8 cellular contexts compared by ENCODE assay signal in the genomic region with DNA sequence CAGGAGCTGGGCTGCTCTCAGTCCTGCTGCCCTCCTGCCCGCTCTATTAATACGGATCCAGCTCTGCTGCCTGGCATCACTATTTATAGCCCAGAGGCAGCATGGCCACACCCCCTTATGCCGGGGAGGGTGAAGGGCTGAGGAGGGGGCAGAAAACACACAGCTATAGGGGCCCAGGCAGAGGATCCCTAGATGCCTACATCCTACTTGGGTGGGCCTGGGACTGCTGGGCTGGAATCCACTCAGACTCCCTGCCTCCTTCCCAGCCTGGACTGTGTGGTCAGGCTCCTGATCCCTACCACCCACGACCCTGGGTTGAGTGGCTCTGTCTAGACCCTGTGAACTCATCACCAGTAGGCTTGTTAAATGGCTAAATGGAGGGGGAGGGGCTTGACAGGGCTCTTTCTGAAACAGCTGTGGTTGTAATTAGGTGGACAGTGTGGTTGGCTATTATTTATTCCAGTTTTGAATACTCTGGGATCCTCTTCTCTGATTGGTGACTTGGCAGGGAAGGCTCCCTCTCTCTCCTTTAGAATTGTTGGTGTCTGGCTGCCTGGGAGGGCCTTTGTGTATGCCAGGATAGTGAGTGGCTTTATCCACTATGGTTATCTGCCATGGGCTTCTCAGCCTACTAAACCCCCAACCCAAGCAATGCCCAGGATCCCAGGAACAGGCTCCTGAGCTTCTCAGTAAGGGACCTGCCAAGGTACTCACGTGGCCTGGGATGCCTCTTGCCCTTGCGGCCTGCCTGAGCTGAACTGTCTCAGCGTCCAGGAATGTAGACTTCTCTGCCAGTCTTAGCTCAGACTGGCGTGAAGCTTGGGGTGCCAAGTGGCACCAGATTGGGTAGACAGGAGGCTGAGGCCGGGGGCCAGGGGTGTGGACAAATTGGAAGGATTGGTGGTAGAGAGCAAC. TPM values are rescaled to one million over a fixed set of nuclear protein-coding genes. Genes with fewer than 3 reads are reported as not detected.
DNase-seq lines count a peak whose midpoint lies in the region; ATAC-seq and TF ChIP-seq lines count a peak whose summit lies in the region.

No MANE protein-coding gene starts in this region.

- no peaks in the 10 kb centered on the region for H3K27me3 Mint-ChIP-seq in progenitor cell of endocrine pancreas

- H3K4me1 Mint-ChIP-seq in progenitor cell of endocrine pancreas (ENCODE audit: low read depth), result peaks cover 32% of the 10 kb centered on the region
- peaks cover 19% of the 10 kb centered on the region for H3K4me1 Mint-ChIP-seq in stimulated activated effector memory CD8-positive, alpha-beta T cell treated with anti-CD3 and anti-CD28 coated beads, Interleukin-12 subunit alpha, Interleukin-12 subunit beta, amount 100 ng/mL, for 72 hours

- no peak for ATAC-seq in stimulated activated effector memory CD8-positive, alpha-beta T cell treated with anti-CD3 and anti-CD28 coated beads, Interleukin-12 subunit alpha, Interleukin-12 subunit beta, amount 100 ng/mL, for 72 hours
- no peak for ATAC-seq in activated CD4-positive, CD25-positive, alpha-beta regulatory T cell treated with anti-CD3 and anti-CD28 coated beads, Interleukin-2, amount 50 U/mL, for 24 hours

- H3K4me3 Mint-ChIP-seq in progenitor cell of endocrine pancreas (ENCODE audit: low read depth), result peak overlapping the region; percentile 84
- no peak overlapping the region for H3K4me3 Mint-ChIP-seq in stimulated activated effector memory CD8-positive, alpha-beta T cell treated with anti-CD3 and anti-CD28 coated beads, Interleukin-12 subunit alpha, Interleukin-12 subunit beta, amount 100 ng/mL, for 72 hours

- H3K36me3 Mint-ChIP-seq in progenitor cell of endocrine pancreas (ENCODE audit: insufficient read depth), result peaks cover 2% of the 10 kb centered on the region
- no peaks in the 10 kb centered on the region for H3K36me3 Mint-ChIP-seq in stimulated activated effector memory CD8-positive, alpha-beta T cell treated with anti-CD3 and anti-CD28 coated beads, Interleukin-12 subunit alpha, Interleukin-12 subunit beta, amount 100 ng/mL, for 72 hours

- no peaks in the 10 kb centered on the region for H3K9me3 Mint-ChIP-seq in progenitor cell of endocrine pancreas (ENCODE audit: low read depth)
- H3K9me3 Mint-ChIP-seq in stimulated activated effector memory CD8-positive, alpha-beta T cell treated with anti-CD3 and anti-CD28 coated beads, Interleukin-12 subunit alpha, Interleukin-12 subunit beta, amount 100 ng/mL, for 72 hours, result no peaks in the 10 kb centered on the region

- no peak overlapping the region for H3K27ac Mint-ChIP-seq in progenitor cell of endocrine pancreas
- no peak overlapping the region for H3K27ac Mint-ChIP-seq in stimulated activated effector memory CD8-positive, alpha-beta T cell treated with anti-CD3 and anti-CD28 coated beads, Interleukin-12 subunit alpha, Interleukin-12 subunit beta, amount 100 ng/mL, for 72 hours

- DNase-seq in NCI-H1092 treated with DMSO at 0.1 percent for 48 hours (lab: John Stamatoyannopoulos, UW) (peak; percentile 25), NCI-H1092 (lab: John Stamatoyannopoulos, UW) (no peak), SHP77 treated with DMSO at 0.1 percent for 48 hours (lab: John Stamatoyannopoulos, UW) (peak; percentile 86), foreskin melanocyte (peak; percentile 63), progenitor cell of endocrine pancreas (ENCODE audit: low spot score, unreplicated experiment) (no peak), iPS-NIHi7 (ENCODE audit: extremely low spot score) (no peak)
- no peak for DNase-seq in stimulated activated effector memory CD8-positive, alpha-beta T cell treated with anti-CD3 and anti-CD28 coated beads, Interleukin-12 subunit alpha, Interleukin-12 subunit beta, amount 100 ng/mL, for 72 hours (ENCODE audit: low spot score in 2 of 2)

- TF ChIP-seq CTCF in progenitor cell of endocrine pancreas (IDR thresholded peaks at IDR 0.05; ENCODE audit: unreplicated experiment), result no peak

RNA-seq across cellular contexts. Expression of a gene that starts 15.2 kb away (rescaled TPM):
- 106 and 110 TPM in 2 replicates for total RNA-seq in progenitor cell of endocrine pancreas

RNA-seq across cellular contexts. Expression of a gene that starts 50.4 kb away (rescaled TPM):
- 112 TPM in 2 replicates for total RNA-seq in progenitor cell of endocrine pancreas

RNA-seq across cellular contexts. Expression of a gene that starts 56.8 kb away (rescaled TPM):
- total RNA-seq in progenitor cell of endocrine pancreas, result not detected in 2 replicates

RNA-seq across cellular contexts. Expression of a gene that starts 56.9 kb away (rescaled TPM):
- total RNA-seq in progenitor cell of endocrine pancreas, result 23.5 and 23.7 TPM in 2 replicates

Comparison
In these comparisons a context has a peak if more than half of its experiments do, and no peak if none do; other contexts are left out.
1. DNase-seq: peak in NCI-H1092 treated with DMSO at 0.1 percent for 48 hours (single experiment), SHP77 treated with DMSO at 0.1 percent for 48 hours (single experiment) and foreskin melanocyte (single experiment); none in NCI-H1092 (single experiment), progenitor cell of endocrine pancreas (single experiment), stimulated activated effector memory CD8-positive, alpha-beta T cell treated with anti-CD3 and anti-CD28 coated beads, Interleukin-12 subunit alpha, Interleukin-12 subunit beta, amount 100 ng/mL, for 72 hours (0 of 2) and iPS-NIHi7 (single experiment).